8 cellular contexts compared by ENCODE assay signal in genomic region chr4:30716671-30717207, GRCh38. TPM values are rescaled to one million over a fixed set of nuclear protein-coding genes. Genes with fewer than 3 reads are reported as not detected.
DNase-seq lines count a peak whose midpoint lies in the region; ATAC-seq and TF ChIP-seq lines count a peak whose summit lies in the region.

No MANE protein-coding gene starts in this region.

- H3K4me3 ChIP-seq in cardiac fibroblast (replicated peaks in 1 of 2; ENCODE audit: low read depth in 2 of 2, low read length in 2 of 2) (peak overlapping the region; percentile 60 to 61), adrenal gland (peak overlapping the region in 1 of 4 donors; percentile 56)

- peaks cover 40% of the 10 kb centered on the region for H3K27me3 Mint-ChIP-seq in activated naive CD4-positive, alpha-beta T cell treated with anti-CD3 and anti-CD28 coated beads, Interleukin-2, amount 50 U/mL, for 24 hours
- no peaks in the 10 kb centered on the region for H3K27me3 Mint-ChIP-seq in mesothelial cell of epicardium (ENCODE audit: low read depth)

- no peaks in the 10 kb centered on the region for H3K9me3 ChIP-seq in adrenal gland (replicated peaks in 1 of 3)

- no peak for ATAC-seq in GM19035 (IDR thresholded peaks at IDR 0.05; ENCODE audit: unreplicated experiment)
- ATAC-seq in HG03097 (IDR thresholded peaks at IDR 0.05; ENCODE audit: low FRiP score, unreplicated experiment), result no peak

- H3K9me3 Mint-ChIP-seq in activated naive CD4-positive, alpha-beta T cell treated with anti-CD3 and anti-CD28 coated beads, Interleukin-2, amount 50 U/mL, for 24 hours, result peaks cover 2% of the 10 kb centered on the region
- H3K9me3 Mint-ChIP-seq in mesothelial cell of epicardium, result peaks cover 8% of the 10 kb centered on the region

- H3K27ac ChIP-seq in adrenal gland, result peak overlapping the region in 1 of 5 donors; percentile 48

- no peak for TF ChIP-seq POLR2A in adrenal gland (IDR thresholded peaks at IDR 0.05)

- peaks cover 36% of the 10 kb centered on the region for H3K27me3 ChIP-seq in adrenal gland

- TF ChIP-seq CTCF in cardiac fibroblast (IDR thresholded peaks at IDR 0.05; ENCODE audit: low read depth, low read length) (no peak), mesothelial cell of epicardium (IDR thresholded peaks at IDR 0.05; ENCODE audit: unreplicated experiment) (no peak), adrenal gland (IDR thresholded peaks at IDR 0.05) (no peak)

- intact Hi-C loops in adrenal gland (cut with DNase I), result no loop called here

- H3K4me1 ChIP-seq in adrenal gland (replicated peaks in 1 of 2), result peaks cover 13 to 22% of the 10 kb centered on the region in 2 donors

- H3K36me3 Mint-ChIP-seq in activated naive CD4-positive, alpha-beta T cell treated with anti-CD3 and anti-CD28 coated beads, Interleukin-2, amount 50 U/mL, for 24 hours, result no peaks in the 10 kb centered on the region
- H3K36me3 Mint-ChIP-seq in mesothelial cell of epicardium, result no peaks in the 10 kb centered on the region

- H3K27ac Mint-ChIP-seq in activated naive CD4-positive, alpha-beta T cell treated with anti-CD3 and anti-CD28 coated beads, Interleukin-2, amount 50 U/mL, for 24 hours, result no peak overlapping the region
- H3K27ac Mint-ChIP-seq in mesothelial cell of epicardium, result peak overlapping the region; percentile 99

- DNase-seq in activated naive CD4-positive, alpha-beta T cell treated with Interleukin-2 at 50 U/mL for 16 hours, result no peak
- DNase-seq in NCI-H524 treated with DMSO at 0.1 percent for 48 hours (lab: John Stamatoyannopoulos, UW), result peak; percentile 46
- peak; percentile 17 to 44 for DNase-seq in cardiac fibroblast (ENCODE audit: low read depth in 2 of 2)
- DNase-seq in mesothelial cell of epicardium (ENCODE audit: low spot score in 2 of 2, unreplicated experiment in 2 of 2), result no peak
- DNase-seq in adrenal gland, result no peak

- H3K4me3 Mint-ChIP-seq in activated naive CD4-positive, alpha-beta T cell treated with anti-CD3 and anti-CD28 coated beads, Interleukin-2, amount 50 U/mL, for 24 hours, result peak overlapping the region; percentile 77
- H3K4me3 Mint-ChIP-seq in mesothelial cell of epicardium, result peak overlapping the region; percentile 100

- H3K4me1 Mint-ChIP-seq in activated naive CD4-positive, alpha-beta T cell treated with anti-CD3 and anti-CD28 coated beads, Interleukin-2, amount 50 U/mL, for 24 hours, result peaks cover 46% of the 10 kb centered on the region
- peaks cover 14% of the 10 kb centered on the region for H3K4me1 Mint-ChIP-seq in mesothelial cell of epicardium

- H3K36me3 ChIP-seq in adrenal gland (replicated peaks in 1 of 2), result no peaks in the 10 kb centered on the region

- WGBS in adrenal gland, 4 donors, result 0 to 3% (median 1%) methylated on average over 12 to 15 of the region's 15 CpGs

RNA-seq across cellular contexts. Expression of gene PCDH7, which starts 3.4 kb away (rescaled TPM):
- total RNA-seq in mesothelial cell of epicardium (74.3 to 78.8 TPM (median 76.7 TPM) in 3 replicates), adrenal gland (10 to 100 TPM in 1 of 8 donors, 1 to 10 TPM in 7; 3.4 to 13.0 (median 5.1) TPM)
- polyA plus RNA-seq in adrenal gland, result 1 to 10 TPM in 2 of 3 donors, under 1 TPM in 1; 0.74 to 3.8 (median 1.2) TPM

Comparison
In these comparisons a context has a peak if more than half of its experiments do, and no peak if none do; other contexts are left out.
1. DNase-seq: peak in NCI-H524 treated with DMSO at 0.1 percent for 48 hours (single experiment) and cardiac fibroblast (2 of 2); none in activated naive CD4-positive, alpha-beta T cell treated with Interleukin-2 at 50 U/mL for 16 hours (single experiment), mesothelial cell of epicardium (0 of 2) and adrenal gland (0 of 7).